8 cellular contexts compared by ENCODE assay signal in genomic region chr1:167555971-167556714, GRCh38. TPM values are rescaled to one million over a fixed set of nuclear protein-coding genes. Genes with fewer than 3 reads are reported as not detected.
DNase-seq lines count a peak whose midpoint lies in the region; ATAC-seq and TF ChIP-seq lines count a peak whose summit lies in the region.

No MANE protein-coding gene starts in this region.

- no peaks in the 10 kb centered on the region for H3K36me3 Mint-ChIP-seq in activated CD4-positive, alpha-beta memory T cell treated with anti-CD3 and anti-CD28 coated beads for 36 hours
- peaks cover 4% of the 10 kb centered on the region for H3K36me3 Mint-ChIP-seq in effector memory CD8-positive, alpha-beta T cell (ENCODE audit: insufficient read depth)
- H3K36me3 Mint-ChIP-seq in mesothelial cell of epicardium, result no peaks in the 10 kb centered on the region

- H3K4me3 Mint-ChIP-seq in activated CD4-positive, alpha-beta memory T cell treated with anti-CD3 and anti-CD28 coated beads for 36 hours, result no peak overlapping the region
- H3K4me3 Mint-ChIP-seq in effector memory CD8-positive, alpha-beta T cell, result no peak overlapping the region
- no peak overlapping the region for H3K4me3 Mint-ChIP-seq in mesothelial cell of epicardium

- POLR2A ChIA-PET in activated CD4-positive, alpha-beta memory T cell treated with anti-CD3 and anti-CD28 coated beads for 36 hours (lab: Charles Lee), result no interaction called here

- TF ChIP-seq CTCF in mesothelial cell of epicardium (IDR thresholded peaks at IDR 0.05; ENCODE audit: unreplicated experiment), result peak; percentile 89

- peak; percentile 67 for DNase-seq in COLO668 (lab: John Stamatoyannopoulos, UW; ENCODE audit: unreplicated experiment)
- peak; percentile 66 for DNase-seq in NCI-H748 (lab: John Stamatoyannopoulos, UW; ENCODE audit: unreplicated experiment)
- peak; percentile 84 for DNase-seq in activated CD4-positive, alpha-beta memory T cell treated with anti-CD3 and anti-CD28 coated beads for 36 hours
- DNase-seq in effector memory CD8-positive, alpha-beta T cell, result peak; percentile 68 to 77 (median 70)
- peak; percentile 32 to 79 for DNase-seq in mesothelial cell of epicardium (ENCODE audit: low spot score in 2 of 2, unreplicated experiment in 2 of 2)
- DNase-seq in stimulated activated CD8-positive, alpha-beta memory T cell treated with anti-CD3 and anti-CD28 coated beads, Interleukin-4, amount 100 ng/mL, for 1 hour (ENCODE audit: low read depth in 2 of 2, low spot score in 1 of 2), result peak; percentile 46 to 63

- intact Hi-C loops in activated CD4-positive, alpha-beta memory T cell treated with anti-CD3 and anti-CD28 coated beads for 36 hours (cut with micrococcal nuclease), result loop anchor here (1.0 to 10.0 kb wide), 3 partner anchors 132 to 641 kb away; no protein-coding TSS in a partner anchor

- peak; percentile 26 for ATAC-seq in HG02623 (IDR thresholded peaks at IDR 0.05; ENCODE audit: unreplicated experiment)
- peak; percentile 21 for ATAC-seq in effector memory CD8-positive, alpha-beta T cell (replicated peaks)
- no peak for ATAC-seq in HG03442 (IDR thresholded peaks at IDR 0.05; ENCODE audit: unreplicated experiment)

- H3K27me3 Mint-ChIP-seq in activated CD4-positive, alpha-beta memory T cell treated with anti-CD3 and anti-CD28 coated beads for 36 hours, result no peaks in the 10 kb centered on the region
- H3K27me3 Mint-ChIP-seq in effector memory CD8-positive, alpha-beta T cell, result no peaks in the 10 kb centered on the region
- H3K27me3 Mint-ChIP-seq in mesothelial cell of epicardium (ENCODE audit: low read depth), result no peaks in the 10 kb centered on the region

- H3K27ac Mint-ChIP-seq in activated CD4-positive, alpha-beta memory T cell treated with anti-CD3 and anti-CD28 coated beads for 36 hours, result no peak overlapping the region
- no peak overlapping the region for H3K27ac Mint-ChIP-seq in effector memory CD8-positive, alpha-beta T cell
- no peak overlapping the region for H3K27ac Mint-ChIP-seq in mesothelial cell of epicardium

- no peaks in the 10 kb centered on the region for H3K9me3 Mint-ChIP-seq in activated CD4-positive, alpha-beta memory T cell treated with anti-CD3 and anti-CD28 coated beads for 36 hours
- no peaks in the 10 kb centered on the region for H3K9me3 Mint-ChIP-seq in effector memory CD8-positive, alpha-beta T cell
- no peaks in the 10 kb centered on the region for H3K9me3 Mint-ChIP-seq in mesothelial cell of epicardium

- CTCF ChIA-PET in activated CD4-positive, alpha-beta memory T cell treated with anti-CD3 and anti-CD28 coated beads for 36 hours (lab: Charles Lee), result interaction anchor here (0.6 to 3.4 kb wide), 37 partner anchors 9 to 497 kb away, joined by 3 to 31 read pairs (median 4); partner anchors contain the start of gene CD247

- peaks cover 20% of the 10 kb centered on the region for H3K4me1 Mint-ChIP-seq in activated CD4-positive, alpha-beta memory T cell treated with anti-CD3 and anti-CD28 coated beads for 36 hours (ENCODE audit: low read depth)
- H3K4me1 Mint-ChIP-seq in effector memory CD8-positive, alpha-beta T cell (ENCODE audit: low read depth in 2 of 2), result peaks cover 15 to 24% of the 10 kb centered on the region in 2 donors
- peaks cover 22% of the 10 kb centered on the region for H3K4me1 Mint-ChIP-seq in mesothelial cell of epicardium

RNA-seq across cellular contexts. Expression of gene CREG1, which starts 2.6 kb away (rescaled TPM):
- total RNA-seq in activated CD4-positive, alpha-beta memory T cell treated with anti-CD3 and anti-CD28 coated beads for 36 hours, result 10 to 100 TPM; 13.5 to 14.6 TPM
- 40.8 to 45.0 TPM (median 41.7 TPM) in 3 replicates for total RNA-seq in mesothelial cell of epicardium

RNA-seq across cellular contexts. Expression of gene CD247, which starts 37.8 kb away (rescaled TPM):
- 100 to 1,000 TPM; 105 to 114 TPM for total RNA-seq in activated CD4-positive, alpha-beta memory T cell treated with anti-CD3 and anti-CD28 coated beads for 36 hours
- total RNA-seq in mesothelial cell of epicardium, result 0.13 to 0.36 TPM (median 0.22 TPM) in 3 replicates

Comparison
In these comparisons a context has a peak if more than half of its experiments do, and no peak if none do; other contexts are left out.
1. RNA of gene CD247, which starts 37.8 kb away (total RNA-seq): 105 to 114 TPM in activated CD4-positive, alpha-beta memory T cell treated with anti-CD3 and anti-CD28 coated beads for 36 hours; 0.13 to 0.36 TPM in mesothelial cell of epicardium; every median in the first group is over 10 times any median in the second.
2. Peak in every context shown above with its lines, with median percentiles within 50 percentile points of each other: DNase-seq.